1 cellular context compared by ENCODE assay signal in the genomic region with DNA sequence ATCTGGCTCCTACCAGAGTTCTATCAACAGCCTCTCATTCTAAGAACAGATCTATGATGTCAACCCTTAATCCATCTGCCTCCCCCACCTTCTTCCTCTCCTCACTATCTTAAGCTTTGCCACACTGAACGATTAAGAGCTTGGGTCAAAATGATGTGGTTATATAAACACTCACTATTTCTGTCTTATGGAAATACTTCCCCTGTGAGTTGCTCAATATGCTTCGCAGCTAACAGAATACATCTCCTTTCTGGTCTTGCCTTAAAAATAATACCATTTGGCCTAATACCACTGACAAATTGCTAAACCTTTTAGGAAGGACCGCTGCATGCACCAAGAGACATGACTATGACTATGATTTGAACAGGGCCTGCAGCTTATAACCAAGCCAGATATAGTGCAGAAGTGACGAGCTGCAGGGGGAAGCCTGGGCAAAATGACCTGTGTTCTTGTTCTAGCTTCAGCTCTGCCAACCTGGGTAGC.
TF ChIP-seq lines count a peak whose summit lies in the region.

No MANE protein-coding gene starts in this region.

TF ChIP-seq in GM23338, 12 proteins besides CTCF, POLR2A, EP300 and RAD21 (continued from another document):
- TF ChIP-seq ZNF462 (CRISPR knock-in tag; IDR thresholded peaks at IDR 0.05) = no peak
- no peak for TF ChIP-seq ZNF114 (CRISPR knock-in tag; IDR thresholded peaks at IDR 0.05)
- TF ChIP-seq POLR2AphosphoS5 (IDR thresholded peaks at IDR 0.05; ENCODE audit: low read depth) = no peak
- TF ChIP-seq NANOG (IDR thresholded peaks at IDR 0.05; ENCODE audit: borderline replicate concordance) = no peak
- no peak for TF ChIP-seq EZH2phosphoT487 (IDR thresholded peaks at IDR 0.05; ENCODE audit: unreplicated experiment)
- TF ChIP-seq, protein P1, sequence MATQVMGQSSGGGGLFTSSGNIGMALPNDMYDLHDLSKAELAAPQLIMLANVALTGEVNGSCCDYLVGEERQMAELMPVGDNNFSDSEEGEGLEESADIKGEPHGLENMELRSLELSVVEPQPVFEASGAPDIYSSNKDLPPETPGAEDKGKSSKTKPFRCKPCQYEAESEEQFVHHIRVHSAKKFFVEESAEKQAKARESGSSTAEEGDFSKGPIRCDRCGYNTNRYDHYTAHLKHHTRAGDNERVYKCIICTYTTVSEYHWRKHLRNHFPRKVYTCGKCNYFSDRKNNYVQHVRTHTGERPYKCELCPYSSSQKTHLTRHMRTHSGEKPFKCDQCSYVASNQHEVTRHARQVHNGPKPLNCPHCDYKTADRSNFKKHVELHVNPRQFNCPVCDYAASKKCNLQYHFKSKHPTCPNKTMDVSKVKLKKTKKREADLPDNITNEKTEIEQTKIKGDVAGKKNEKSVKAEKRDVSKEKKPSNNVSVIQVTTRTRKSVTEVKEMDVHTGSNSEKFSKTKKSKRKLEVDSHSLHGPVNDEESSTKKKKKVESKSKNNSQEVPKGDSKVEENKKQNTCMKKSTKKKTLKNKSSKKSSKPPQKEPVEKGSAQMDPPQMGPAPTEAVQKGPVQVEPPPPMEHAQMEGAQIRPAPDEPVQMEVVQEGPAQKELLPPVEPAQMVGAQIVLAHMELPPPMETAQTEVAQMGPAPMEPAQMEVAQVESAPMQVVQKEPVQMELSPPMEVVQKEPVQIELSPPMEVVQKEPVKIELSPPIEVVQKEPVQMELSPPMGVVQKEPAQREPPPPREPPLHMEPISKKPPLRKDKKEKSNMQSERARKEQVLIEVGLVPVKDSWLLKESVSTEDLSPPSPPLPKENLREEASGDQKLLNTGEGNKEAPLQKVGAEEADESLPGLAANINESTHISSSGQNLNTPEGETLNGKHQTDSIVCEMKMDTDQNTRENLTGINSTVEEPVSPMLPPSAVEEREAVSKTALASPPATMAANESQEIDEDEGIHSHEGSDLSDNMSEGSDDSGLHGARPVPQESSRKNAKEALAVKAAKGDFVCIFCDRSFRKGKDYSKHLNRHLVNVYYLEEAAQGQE (IDR thresholded peaks at IDR 0.05; ENCODE audit: unreplicated experiment) = no peak
- TF ChIP-seq EZH2 (IDR thresholded peaks at IDR 0.05; ENCODE audit: low read depth, unreplicated experiment) = no peak
